In the genomic region with DNA sequence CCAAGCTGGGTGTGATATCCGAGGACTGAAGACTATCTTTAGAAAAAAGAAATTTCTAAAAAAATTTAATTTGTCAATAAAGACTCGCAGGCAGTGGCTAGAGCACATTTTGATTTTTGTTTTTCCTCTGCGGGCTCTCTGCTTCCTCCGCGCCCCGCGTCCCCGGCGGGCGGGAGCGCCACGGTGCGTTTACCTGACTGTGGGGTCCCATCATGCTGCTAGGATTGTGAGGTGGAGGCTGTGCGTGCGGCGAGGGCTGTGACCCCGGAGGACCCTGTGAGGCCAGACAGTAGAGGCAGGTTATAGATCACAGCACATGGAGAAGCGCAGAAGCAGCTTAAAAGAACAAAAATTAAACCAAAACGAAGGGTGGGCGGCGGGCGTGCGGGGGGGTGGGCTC, we compare ENCODE assay signal across 16 cellular contexts. TPM values are rescaled to one million over a fixed set of nuclear protein-coding genes. Genes with fewer than 3 reads are reported as not detected.
A peak's percentile ranks its signal among the peaks of the same experiment; 100 is the strongest.
DNase-seq lines count a peak whose midpoint lies in the region; ATAC-seq, FAIRE-seq and TF ChIP-seq lines count a peak whose summit lies in the region.
"Had no signal": no experiment of that assay in that cellular context is flagged by ENCODE, and none has a peak within 500 bp of the region (broad histone marks: within the 10 kb centered on the region; RNA-seq: fewer than 3 reads in every experiment).

No MANE protein-coding gene starts in this region.

- H3K4me3 Mint-ChIP-seq in natural killer cell (no peak overlapping the region), mesothelial cell of epicardium (no peak overlapping the region), progenitor cell of endocrine pancreas (ENCODE audit: low read depth) (no peak overlapping the region)
- no peak overlapping the region for H3K4me3 Mint-ChIP-seq in natural killer cell treated with Interleukin-12 subunit alpha and Interleukin-12 subunit beta and Interleukin-15 and Interleukin-18, amount 100 ng/mL, for 72 hours
- H3K4me3 Mint-ChIP-seq: B cell; CD4-positive, alpha-beta T cell had no signal

- no peaks in the 10 kb centered on the region for H3K36me3 Mint-ChIP-seq in natural killer cell
- no peaks in the 10 kb centered on the region for H3K36me3 Mint-ChIP-seq in natural killer cell treated with Interleukin-12 subunit alpha and Interleukin-12 subunit beta and Interleukin-15 and Interleukin-18, amount 100 ng/mL, for 72 hours
- peaks cover 11% of the 10 kb centered on the region for H3K36me3 Mint-ChIP-seq in mesothelial cell of epicardium
- peaks cover 9% of the 10 kb centered on the region for H3K36me3 Mint-ChIP-seq in progenitor cell of endocrine pancreas (ENCODE audit: insufficient read depth)

- TF ChIP-seq POLR2A in GM12892 (IDR thresholded peaks at IDR 0.05; ENCODE audit: low read depth, low read length) = no peak

- ATAC-seq in natural killer cell = no peak
- no peak for ATAC-seq in natural killer cell treated with Interleukin-12 subunit alpha and Interleukin-12 subunit beta and Interleukin-15 and Interleukin-18, amount 100 ng/mL, for 72 hours
- ATAC-seq: GM12878 had no signal

- H3K27ac Mint-ChIP-seq in natural killer cell = peak overlapping the region; percentile 27 to 34
- peak overlapping the region in 1 of 2 donors; percentile 61 for H3K27ac Mint-ChIP-seq in natural killer cell treated with Interleukin-12 subunit alpha and Interleukin-12 subunit beta and Interleukin-15 and Interleukin-18, amount 100 ng/mL, for 72 hours
- peak overlapping the region; percentile 47 for H3K27ac Mint-ChIP-seq in mesothelial cell of epicardium
- H3K27ac Mint-ChIP-seq in progenitor cell of endocrine pancreas = peak overlapping the region; percentile 38
- H3K27ac Mint-ChIP-seq: B cell; CD4-positive, alpha-beta T cell had no signal

- DNase-seq in natural killer cell (no peak), mesothelial cell of epicardium (ENCODE audit: low spot score in 2 of 2, unreplicated experiment in 2 of 2) (no peak), progenitor cell of endocrine pancreas (ENCODE audit: low spot score, unreplicated experiment) (no peak), frontal cortex (ENCODE audit: low spot score in 2 of 2) (no peak), GM12892 (ENCODE audit: insufficient read length) (no peak)
- no peak for DNase-seq in natural killer cell treated with Interleukin-12 subunit alpha and Interleukin-12 subunit beta and Interleukin-15 and Interleukin-18, amount 100 ng/mL, for 72 hours (ENCODE audit: low spot score)
- no peak for DNase-seq in activated CD8-positive, alpha-beta memory T cell treated with anti-CD3 and anti-CD28 coated beads, Interleukin-2, amount 50 U/mL, for 48 hours
- DNase-seq: C1 segment of cervical spinal cord; Calu3; CD4-positive, alpha-beta T cell; DMS 273 treated with DMSO at 0.1 percent for 48 hours; DMS79; GM23248 had no signal

- TF ChIP-seq CTCF in natural killer cell (IDR thresholded peaks at IDR 0.05) (no peak), mesothelial cell of epicardium (IDR thresholded peaks at IDR 0.05; ENCODE audit: unreplicated experiment) (no peak), progenitor cell of endocrine pancreas (IDR thresholded peaks at IDR 0.05; ENCODE audit: unreplicated experiment) (no peak)

- H3K27me3 Mint-ChIP-seq in natural killer cell (ENCODE audit: low read depth in 2 of 2) (no peaks in the 10 kb centered on the region), mesothelial cell of epicardium (ENCODE audit: low read depth) (no peaks in the 10 kb centered on the region), progenitor cell of endocrine pancreas (no peaks in the 10 kb centered on the region)
- H3K27me3 Mint-ChIP-seq in natural killer cell treated with Interleukin-12 subunit alpha and Interleukin-12 subunit beta and Interleukin-15 and Interleukin-18, amount 100 ng/mL, for 72 hours = no peaks in the 10 kb centered on the region
- H3K27me3 Mint-ChIP-seq: B cell; CD4-positive, alpha-beta T cell had no signal

- intact Hi-C loops in natural killer cell (cut with micrococcal nuclease) = no loop called here

- H3K4me1 Mint-ChIP-seq in natural killer cell (peaks cover 49 to 61% of the 10 kb centered on the region in 2 donors), mesothelial cell of epicardium (peaks cover 20% of the 10 kb centered on the region), progenitor cell of endocrine pancreas (ENCODE audit: low read depth) (peaks cover 4% of the 10 kb centered on the region)
- peaks cover 5 to 51% of the 10 kb centered on the region in 2 donors for H3K4me1 Mint-ChIP-seq in natural killer cell treated with Interleukin-12 subunit alpha and Interleukin-12 subunit beta and Interleukin-15 and Interleukin-18, amount 100 ng/mL, for 72 hours (ENCODE audit: low read depth in 2 of 2)
- H3K4me1 Mint-ChIP-seq: B cell had no signal

- H3K9me3 Mint-ChIP-seq in natural killer cell = no peaks in the 10 kb centered on the region
- no peaks in the 10 kb centered on the region for H3K9me3 Mint-ChIP-seq in natural killer cell treated with Interleukin-12 subunit alpha and Interleukin-12 subunit beta and Interleukin-15 and Interleukin-18, amount 100 ng/mL, for 72 hours
- no peaks in the 10 kb centered on the region for H3K9me3 Mint-ChIP-seq in mesothelial cell of epicardium
- no peaks in the 10 kb centered on the region for H3K9me3 Mint-ChIP-seq in progenitor cell of endocrine pancreas (ENCODE audit: low read depth)
- H3K9me3 Mint-ChIP-seq: CD4-positive, alpha-beta T cell had no signal

- FAIRE-seq in frontal cortex (lab: Jason Lieb, UNC) (no peak), GM12892 (lab: Jason Lieb, UNC) (no peak)
- FAIRE-seq: A204.1, GM12878 had no signal

RNA-seq across cellular contexts. Expression of a gene that starts 57.9 kb away (rescaled TPM):
- total RNA-seq in natural killer cell (10 to 100 TPM; 23.0 to 31.9 (median 28.8) TPM), mesothelial cell of epicardium (54.9 to 57.6 TPM (median 56.9 TPM) in 3 replicates), progenitor cell of endocrine pancreas (61.9 and 62.2 TPM in 2 replicates), frontal cortex (29.3 TPM)
- total RNA-seq in natural killer cell treated with Interleukin-12 subunit alpha and Interleukin-12 subunit beta and Interleukin-15 and Interleukin-18, amount 100 ng/mL, for 72 hours = 100 to 1,000 TPM; 109 to 158 TPM
- 90.9 TPM for polyA plus RNA-seq in GM12892 (2012; ENCODE audit: missing spikeins)

RNA-seq across cellular contexts. Expression of a gene that starts 58.0 kb away (rescaled TPM):
- total RNA-seq in natural killer cell = 1 to 10 TPM; 5.6 to 6.7 (median 6.2) TPM
- total RNA-seq in natural killer cell treated with Interleukin-12 subunit alpha and Interleukin-12 subunit beta and Interleukin-15 and Interleukin-18, amount 100 ng/mL, for 72 hours = 10 to 100 TPM in 1 of 2 donors, 1 to 10 TPM in 1; 7.1 to 12.0 TPM
- total RNA-seq in mesothelial cell of epicardium = 8.5 to 10.4 TPM (median 10.3 TPM) in 3 replicates
- 9.0 and 11.6 TPM in 2 replicates for total RNA-seq in progenitor cell of endocrine pancreas
- total RNA-seq in frontal cortex = 4.5 TPM
- 6.0 TPM for polyA plus RNA-seq in GM12892 (2012; ENCODE audit: missing spikeins)
